In genomic region chr15:66613743-66614142, GRCh38 we compare ENCODE assay signal across 21 cellular contexts. TPM values are rescaled to one million over a fixed set of nuclear protein-coding genes. Genes with fewer than 3 reads are reported as not detected.
DNase-seq lines count a peak whose midpoint lies in the region; ATAC-seq and TF ChIP-seq lines count a peak whose summit lies in the region.
"Had no signal": no experiment of that assay in that cellular context is flagged by ENCODE, and none has a peak within 500 bp of the region (broad histone marks: within the 10 kb centered on the region; RNA-seq: fewer than 3 reads in every experiment).

No MANE protein-coding gene starts in this region.

- peaks cover 5% of the 10 kb centered on the region for H3K79me1 ChIP-seq in trophoblast cell (ENCODE audit: low read length)

- peaks cover 10% of the 10 kb centered on the region for H3K27me3 Mint-ChIP-seq in CD4-positive, CD25-positive, alpha-beta regulatory T cell
- peaks cover 4% of the 10 kb centered on the region for H3K27me3 Mint-ChIP-seq in activated T-helper 2 cell treated with anti-CD3 and anti-CD28 coated beads, Interferon-gamma antibody, Interleukin-2, Interleukin-4, amounts not matched to agents 10 μg/mL and 5 μg/mL and 100 μg/mL, durations not matched to agents 14 hours and 24 hours and 36 hours (ENCODE audit: low read depth)

- peaks cover 0 to 17% (median 1%) of the 10 kb centered on the region in 4 donors for H3K4me1 Mint-ChIP-seq in CD4-positive, CD25-positive, alpha-beta regulatory T cell
- peaks cover 5% of the 10 kb centered on the region for H3K4me1 Mint-ChIP-seq in activated T-helper 2 cell treated with anti-CD3 and anti-CD28 coated beads, Interferon-gamma antibody, Interleukin-2, Interleukin-4, amounts not matched to agents 10 μg/mL and 5 μg/mL and 100 μg/mL, durations not matched to agents 14 hours and 24 hours and 36 hours (ENCODE audit: low read depth)

- H4K91ac ChIP-seq in trophoblast cell (ENCODE audit: low read depth, low read length) = no peak overlapping the region

- no peaks in the 10 kb centered on the region for H3K4me1 ChIP-seq in CD4-positive, CD25-positive, alpha-beta regulatory T cell (ENCODE audit: control insufficient read depth, insufficient read depth, low read length, poor library complexity, severe bottlenecking)
- H3K4me1 ChIP-seq in trophoblast cell (ENCODE audit: control insufficient read depth in 1 of 2, insufficient read depth in 2 of 2, low read length in 2 of 2) (no peaks in the 10 kb centered on the region), upper lobe of right lung (peaks cover 49% of the 10 kb centered on the region)
- H3K4me1 ChIP-seq: HAP-1 had no signal

- H3K18ac ChIP-seq in trophoblast cell (ENCODE audit: low read length) = no peak overlapping the region

- H3K4me3 Mint-ChIP-seq in CD4-positive, CD25-positive, alpha-beta regulatory T cell = no peak overlapping the region
- H3K4me3 Mint-ChIP-seq in activated T-helper 2 cell treated with anti-CD3 and anti-CD28 coated beads, Interferon-gamma antibody, Interleukin-2, Interleukin-4, amounts not matched to agents 10 μg/mL and 5 μg/mL and 100 μg/mL, durations not matched to agents 14 hours and 24 hours and 36 hours (ENCODE audit: low read depth) = no peak overlapping the region
- H3K4me3 Mint-ChIP-seq: mesothelial cell of epicardium had no signal

- H3K4me2 ChIP-seq in trophoblast cell (ENCODE audit: low read length) = no peak overlapping the region

- no peak overlapping the region for H2AFZ ChIP-seq in trophoblast cell (ENCODE audit: insufficient read depth, low read length, poor library complexity)

- no peaks in the 10 kb centered on the region for H3K79me2 ChIP-seq in trophoblast cell (ENCODE audit: control insufficient read depth, insufficient read depth, low read length, poor library complexity)

- H3K27me3 ChIP-seq in CD4-positive, CD25-positive, alpha-beta regulatory T cell (ENCODE audit: control insufficient read depth, insufficient read depth, low read length) = no peaks in the 10 kb centered on the region
- H3K27me3 ChIP-seq in trophoblast cell (ENCODE audit: insufficient read depth, low read length) (no peaks in the 10 kb centered on the region), upper lobe of right lung (no peaks in the 10 kb centered on the region)
- H3K27me3 ChIP-seq: thyroid gland had no signal

- no peak overlapping the region for H3K23ac ChIP-seq in trophoblast cell (ENCODE audit: low read length)

- no peak overlapping the region for H3K27ac ChIP-seq in CD4-positive, CD25-positive, alpha-beta regulatory T cell (ENCODE audit: insufficient read depth, low read length, poor library complexity, severe bottlenecking)
- H3K27ac ChIP-seq in trophoblast cell (ENCODE audit: low read depth, low read length) (no peak overlapping the region), upper lobe of right lung (no peak overlapping the region)
- H3K27ac ChIP-seq: thyroid gland had no signal

- H3K36me3 ChIP-seq in CD4-positive, CD25-positive, alpha-beta regulatory T cell (ENCODE audit: control insufficient read depth, insufficient read depth, low read length) = no peaks in the 10 kb centered on the region
- H3K36me3 ChIP-seq in trophoblast cell (ENCODE audit: control insufficient read depth in 1 of 2, insufficient read depth in 2 of 2, low read length in 2 of 2) (no peaks in the 10 kb centered on the region), upper lobe of right lung (no peaks in the 10 kb centered on the region)
- H3K36me3 ChIP-seq: HAP-1, thyroid gland had no signal

- H2BK120ac ChIP-seq in trophoblast cell (ENCODE audit: insufficient read depth, low read length, poor library complexity) = no peak overlapping the region

- no peak overlapping the region for H3K4ac ChIP-seq in trophoblast cell (ENCODE audit: low read depth, low read length)

- H3K9me3 ChIP-seq in CD4-positive, CD25-positive, alpha-beta regulatory T cell (ENCODE audit: control insufficient read depth in 2 of 2, low read length in 2 of 2) = no peaks in the 10 kb centered on the region
- H3K9me3 ChIP-seq in trophoblast cell (ENCODE audit: insufficient read depth, low read depth, low read length) (no peaks in the 10 kb centered on the region), upper lobe of right lung (no peaks in the 10 kb centered on the region)
- H3K9me3 ChIP-seq: HAP-1, thyroid gland had no signal

- H3K9ac ChIP-seq in trophoblast cell (ENCODE audit: low read length) = no peak overlapping the region

- H3K36me3 Mint-ChIP-seq in CD4-positive, CD25-positive, alpha-beta regulatory T cell = no peaks in the 10 kb centered on the region
- no peaks in the 10 kb centered on the region for H3K36me3 Mint-ChIP-seq in activated T-helper 2 cell treated with anti-CD3 and anti-CD28 coated beads, Interferon-gamma antibody, Interleukin-2, Interleukin-4, amounts not matched to agents 10 μg/mL and 5 μg/mL and 100 μg/mL, durations not matched to agents 14 hours and 24 hours and 36 hours (ENCODE audit: low read depth)
- H3K36me3 Mint-ChIP-seq: mesothelial cell of epicardium had no signal

- peak overlapping the region; percentile 45 for H2BK12ac ChIP-seq in trophoblast cell (ENCODE audit: low read length)

- intact Hi-C loops in upper lobe of right lung (cut with DNase I) = loop anchor here (10.0 kb wide), 2 partner anchors 91 to 161 kb away; partner anchors contain the start of gene SMAD6
- intact Hi-C loops in activated T-helper 2 cell treated with anti-CD3 and anti-CD28 coated beads, Interferon-gamma antibody, Interleukin-2, Interleukin-4, amounts not matched to agents 10 μg/mL and 5 μg/mL and 100 μg/mL, durations not matched to agents 14 hours and 24 hours and 36 hours (cut with micrococcal nuclease) = no loop called here

- peak overlapping the region in 2 of 3 donors; percentile 56 to 71 for H3K27ac Mint-ChIP-seq in CD4-positive, CD25-positive, alpha-beta regulatory T cell
- no peak overlapping the region for H3K27ac Mint-ChIP-seq in activated T-helper 2 cell treated with anti-CD3 and anti-CD28 coated beads, Interferon-gamma antibody, Interleukin-2, Interleukin-4, amounts not matched to agents 10 μg/mL and 5 μg/mL and 100 μg/mL, durations not matched to agents 14 hours and 24 hours and 36 hours
- H3K27ac Mint-ChIP-seq: mesothelial cell of epicardium had no signal

- WGBS in trophoblast cell (ENCODE audit: extremely low coverage, insufficient coverage, insufficient read length) = no CpG with 5 or more reads among the region's 3 CpGs

- no peak overlapping the region for H4K8ac ChIP-seq in trophoblast cell (ENCODE audit: low read depth, low read length)

- no peak overlapping the region for H2BK5ac ChIP-seq in trophoblast cell (ENCODE audit: low read depth, low read length, poor library complexity)

- ATAC-seq in CD4-positive, CD25-positive, alpha-beta regulatory T cell (ENCODE audit: low read depth in 2 of 2) = no peak
- ATAC-seq in upper lobe of right lung = no peak
- ATAC-seq: left cardiac atrium; stimulated activated naive CD8-positive, alpha-beta T cell treated with anti-CD3 and anti-CD28 coated beads, Interleukin-15, Interleukin-2, amounts not matched to agents 100 U/mL and 50 U/mL, for 24 hours had no signal

- H3K4me3 ChIP-seq in CD4-positive, CD25-positive, alpha-beta regulatory T cell (ENCODE audit: low read depth, low read length) = no peak overlapping the region
- H3K4me3 ChIP-seq in trophoblast cell (ENCODE audit: low read depth, low read length) = no peak overlapping the region
- no peak overlapping the region for H3K4me3 ChIP-seq in upper lobe of right lung
- H3K4me3 ChIP-seq: HAP-1, thyroid gland had no signal

- no peak overlapping the region for H4K12ac ChIP-seq in trophoblast cell (ENCODE audit: low read depth, low read length)

- peak overlapping the region; percentile 35 for H2AK5ac ChIP-seq in trophoblast cell (ENCODE audit: low read length)

- no peak for TF ChIP-seq CTCF in upper lobe of right lung (IDR thresholded peaks at IDR 0.05)

- H3K9me3 Mint-ChIP-seq in CD4-positive, CD25-positive, alpha-beta regulatory T cell = no peaks in the 10 kb centered on the region
- no peaks in the 10 kb centered on the region for H3K9me3 Mint-ChIP-seq in activated T-helper 2 cell treated with anti-CD3 and anti-CD28 coated beads, Interferon-gamma antibody, Interleukin-2, Interleukin-4, amounts not matched to agents 10 μg/mL and 5 μg/mL and 100 μg/mL, durations not matched to agents 14 hours and 24 hours and 36 hours
- H3K9me3 Mint-ChIP-seq: mesothelial cell of epicardium had no signal

- no peak overlapping the region for H3K14ac ChIP-seq in trophoblast cell (ENCODE audit: low read length)

- DNase-seq in CD4-positive, CD25-positive, alpha-beta regulatory T cell = peak in 1 of 3 donors; percentile 24
- peak; percentile 80 to 85 for DNase-seq in Kasumi-1 (lab: John Stamatoyannopoulos, UW)
- DNase-seq in dermis microvascular lymphatic vessel endothelial cell (ENCODE audit: low read depth in 2 of 2) = peak; percentile 73 to 84
- DNase-seq in trophoblast cell = no peak
- no peak for DNase-seq in NCI-H1694 (lab: John Stamatoyannopoulos, UW)
- no peak for DNase-seq in upper lobe of right lung
- DNase-seq in activated T-helper 2 cell treated with anti-CD3 and anti-CD28 coated beads, Interferon-gamma antibody, Interleukin-2, Interleukin-4, amounts not matched to agents 10 μg/mL and 5 μg/mL and 100 μg/mL, durations not matched to agents 14 hours and 24 hours and 36 hours (ENCODE audit: low spot score) = no peak
- DNase-seq: activated CD4-positive, alpha-beta T cell treated with anti-CD3 and anti-CD28 coated beads, Interleukin-2, amount 50 U/mL, for 1 hour; activated naive CD4-positive, alpha-beta T cell treated with anti-CD3 and anti-CD28 coated beads, Interleukin-2, amount 50 U/mL, for 16 hours; activated T-cell treated with anti-CD3 and anti-CD28 coated beads for 4 hours; DMS79; left cardiac atrium; NCI-H1417; NCI-H510A treated with DMSO at 0.1 percent for 48 hours; stimulated activated CD4-positive, alpha-beta T cell treated with anti-CD3 and anti-CD28 coated beads, Interleukin-1b, Interleukin-23, amount 100 ng/mL, for 48 hours; stimulated activated naive CD8-positive, alpha-beta T cell treated with anti-CD3 and anti-CD28 coated beads, Interleukin-15, Interleukin-2, amounts not matched to agents 100 U/mL and 50 U/mL, for 24 hours; thyroid gland had no signal

RNA-seq across cellular contexts. Expression of gene LCTL, which starts 47.9 kb away (rescaled TPM):
- not detected for total RNA-seq in CD4-positive, CD25-positive, alpha-beta regulatory T cell
- polyA plus RNA-seq in CD4-positive, CD25-positive, alpha-beta regulatory T cell = under 1 TPM in 1 of 4 donors, not detected in 3; 0.11 TPM
- total RNA-seq in dermis microvascular lymphatic vessel endothelial cell = not detected in 2 replicates
- polyA plus RNA-seq in trophoblast cell (2013) = 0.40 TPM in 2 replicates
- total RNA-seq in upper lobe of right lung = not detected
- total RNA-seq in activated T-helper 2 cell treated with anti-CD3 and anti-CD28 coated beads, Interferon-gamma antibody, Interleukin-2, Interleukin-4, amounts not matched to agents 10 μg/mL and 5 μg/mL and 100 μg/mL, durations not matched to agents 14 hours and 24 hours and 36 hours = not detected in 2 replicates
- total RNA-seq: left cardiac atrium, posterior vena cava, thyroid gland had no signal
- polyA plus RNA-seq: neural cell had no signal

Comparison
In these comparisons a context has a peak if more than half of its experiments do, and no peak if none do; other contexts are left out.
1. DNase-seq: peak in Kasumi-1 (2 of 2) and dermis microvascular lymphatic vessel endothelial cell (2 of 2); none in trophoblast cell (0 of 2), NCI-H1694 (single experiment), upper lobe of right lung (single experiment) and activated T-helper 2 cell treated with anti-CD3 and anti-CD28 coated beads, Interferon-gamma antibody, Interleukin-2, Interleukin-4, amounts not matched to agents 10 μg/mL and 5 μg/mL and 100 μg/mL, durations not matched to agents 14 hours and 24 hours and 36 hours (single experiment).